Comparison of ENCODE assay signal across 19 cellular contexts in genomic region chr2:176283268-176283667, GRCh38. TPM values are rescaled to one million over a fixed set of nuclear protein-coding genes. Genes with fewer than 3 reads are reported as not detected.
DNase-seq lines count a peak whose midpoint lies in the region; ATAC-seq, FAIRE-seq and TF ChIP-seq lines count a peak whose summit lies in the region.
"Had no signal": no experiment of that assay in that cellular context is flagged by ENCODE, and none has a peak within 500 bp of the region (broad histone marks: within the 10 kb centered on the region; RNA-seq: fewer than 3 reads in every experiment).

No MANE protein-coding gene starts in this region.

- H2AFZ ChIP-seq in GM12878 (ENCODE audit: control insufficient read depth, low read depth, low read length) (no peak overlapping the region), mesenchymal stem cell (ENCODE audit: low read depth, low read length) (no peak overlapping the region)

- H3K18ac ChIP-seq in mesenchymal stem cell (ENCODE audit: low read depth in 1 of 2, low read length in 2 of 2), result no peak overlapping the region

- RAD21 ChIA-PET in GM12878 (lab: Charles Lee; ENCODE audit: unreplicated experiment), result no interaction called here

- WGBS in GM12878 (ENCODE audit: insufficient coverage, insufficient replicate concordance, low lambda C conversion rate, missing lambda C conversion rate), result 55% methylated on average over 1 of the region's 1 CpG
- WGBS in mesenchymal stem cell, result 0% methylated on average over 1 of the region's 1 CpG

- no peak overlapping the region for H3K14ac ChIP-seq in mesenchymal stem cell (ENCODE audit: low read length in 2 of 2)

- H3K4me2 ChIP-seq in GM12878 (ENCODE audit: control insufficient read depth, insufficient read depth) (no peak overlapping the region), mesenchymal stem cell (ENCODE audit: low read length, poor library complexity, severe bottlenecking) (no peak overlapping the region)

- H2BK15ac ChIP-seq in mesenchymal stem cell (ENCODE audit: low read depth, poor library complexity, severe bottlenecking), result no peak overlapping the region

- H3K9me3 ChIP-seq in GM12878 (replicated peaks; ENCODE audit: control insufficient read depth, insufficient read depth, low read length) (no peaks in the 10 kb centered on the region; the same call in 2 of the 3 replicates), mesenchymal stem cell (ENCODE audit: control insufficient read depth, low read length) (no peaks in the 10 kb centered on the region)
- H3K9me3 ChIP-seq: BE2C, gastrocnemius medialis, SJSA1, stomach had no signal

- CTCF ChIA-PET in GM12878 (lab: Yijun Ruan, JAX), result no interaction called here

- peak; percentile 19 for ATAC-seq in GM21576 (IDR thresholded peaks at IDR 0.05; ENCODE audit: unreplicated experiment)
- no peak for ATAC-seq in GM12878
- ATAC-seq in activated CD4-positive, CD25-positive, alpha-beta regulatory T cell treated with anti-CD3 and anti-CD28 coated beads, Interleukin-2, amount 50 U/mL, for 24 hours, result no peak
- no peak for ATAC-seq in HG02571 (IDR thresholded peaks at IDR 0.05; ENCODE audit: unreplicated experiment)
- ATAC-seq: gastrocnemius medialis; HCT116; K562; left colon; natural killer cell treated with Interleukin-12 subunit alpha and Interleukin-12 subunit beta and Interleukin-15 and Interleukin-18, amount 100 ng/mL, for 72 hours had no signal

- no peak overlapping the region for H2BK120ac ChIP-seq in mesenchymal stem cell (ENCODE audit: low read depth, low read length)

- no peak overlapping the region for H2BK12ac ChIP-seq in mesenchymal stem cell (ENCODE audit: low read length in 2 of 2)

- in situ Hi-C loops in GM12878 (cut with MboI), result no loop called here

- peaks cover 10% of the 10 kb centered on the region for H3K79me1 ChIP-seq in mesenchymal stem cell (replicated peaks; ENCODE audit: low read length, poor library complexity, severe bottlenecking)

- no peak for TF ChIP-seq RAD21 in GM12878 (IDR thresholded peaks at IDR 0.05; ENCODE audit: insufficient read depth, low read depth, low read length)

- no peaks in the 10 kb centered on the region for H4K20me1 ChIP-seq in GM12878 (ENCODE audit: control insufficient read depth, insufficient read depth)

- no peak overlapping the region for H4K91ac ChIP-seq in mesenchymal stem cell (ENCODE audit: low read length)

- no peak overlapping the region for H4K8ac ChIP-seq in mesenchymal stem cell (ENCODE audit: low read length)

- H3K79me2 ChIP-seq in GM12878 (ENCODE audit: control insufficient read depth, insufficient read depth, low read length), result peaks cover 17% of the 10 kb centered on the region

- no TSS peak for BruUV-seq in GM12878 (replicated peaks; lab: Mats Ljungman, UMichigan)

- no peak overlapping the region for H3K23ac ChIP-seq in mesenchymal stem cell (ENCODE audit: low read length in 2 of 2)

- TF ChIP-seq EP300 in GM12878 (IDR thresholded peaks at IDR 0.05; ENCODE audit: borderline replicate concordance in 1 of 2, control insufficient read depth in 1 of 2, low read depth in 2 of 2, low read length in 2 of 2), result no peak

- H3K4ac ChIP-seq in mesenchymal stem cell (ENCODE audit: low read depth in 1 of 2, low read length in 2 of 2), result no peak overlapping the region

- H3K4me3 ChIP-seq in GM12878 (no peak overlapping the region), mesenchymal stem cell (ENCODE audit: insufficient read depth in 1 of 2, low read depth in 1 of 2, low read length in 2 of 2) (no peak overlapping the region)
- H3K4me3 ChIP-seq: gastrocnemius medialis, K562, SJSA1, stomach had no signal

- H3K4me1 ChIP-seq in GM12878 (ENCODE audit: control insufficient read depth, insufficient read depth, low read length) (no peaks in the 10 kb centered on the region), mesenchymal stem cell (ENCODE audit: control insufficient read depth, insufficient read depth, low read depth, low read length) (no peaks in the 10 kb centered on the region)

- H3K27ac ChIP-seq in GM12878 (ENCODE audit: control insufficient read depth, insufficient read depth) (peak overlapping the region; percentile 38; the same call in 1 of the 2 replicates), mesenchymal stem cell (ENCODE audit: low read length, poor library complexity, severe bottlenecking) (no peak overlapping the region)
- H3K27ac ChIP-seq: gastrocnemius medialis, SJSA1, stomach had no signal

- H3K9ac ChIP-seq in GM12878 (ENCODE audit: control insufficient read depth, insufficient read depth, low read length) (no peak overlapping the region), mesenchymal stem cell (ENCODE audit: low read length) (no peak overlapping the region)

- no peak for TF ChIP-seq POLR2A in GM12878 (IDR thresholded peaks at IDR 0.05; ENCODE audit: low read depth, low read length)

- H2BK5ac ChIP-seq in mesenchymal stem cell (ENCODE audit: low read depth, low read length, poor library complexity, severe bottlenecking), result no peak overlapping the region

- H3K36me3 ChIP-seq in GM12878 (ENCODE audit: control insufficient read depth in 2 of 2, insufficient read depth in 2 of 2, low read length in 1 of 2) (no peaks in the 10 kb centered on the region; a peak in 1 of 4 replicates), mesenchymal stem cell (ENCODE audit: control insufficient read depth in 1 of 2, insufficient read depth in 2 of 2, low read depth in 1 of 2, low read length in 2 of 2) (no peaks in the 10 kb centered on the region)
- H3K36me3 ChIP-seq: BE2C, gastrocnemius medialis, SJSA1, stomach had no signal

- DNase-seq in M059J (ENCODE audit: low read depth) (peak; percentile 59), GM12878 (ENCODE audit: low read depth, low spot score) (no peak), mesenchymal stem cell (peak; percentile 5), DMS53 treated with DMSO at 0.1 percent for 48 hours (lab: John Stamatoyannopoulos, UW; ENCODE audit: unreplicated experiment) (no peak)
- DNase-seq: activated CD4-positive, CD25-positive, alpha-beta regulatory T cell; BE2C; gastrocnemius medialis; left colon; NCI-H524 treated with DMSO at 0.1 percent for 48 hours; posterior cingulate gyrus; stimulated activated CD4-positive, alpha-beta T cell treated with anti-CD3 and anti-CD28 coated beads, Interleukin-2, amount 100 ng/mL, for 48 hours; stomach had no signal

- no peak for FAIRE-seq in GM12878 (lab: Jason Lieb, UNC)
- FAIRE-seq: K562 had no signal

- H3K27me3 ChIP-seq in GM12878 (replicated peaks in 1 of 2; ENCODE audit: control insufficient read depth in 2 of 2, insufficient read depth in 2 of 2, low read length in 1 of 2) (no peaks in the 10 kb centered on the region), mesenchymal stem cell (ENCODE audit: control insufficient read depth in 1 of 2, insufficient read depth in 1 of 2, low read length in 2 of 2) (no peaks in the 10 kb centered on the region)
- H3K27me3 ChIP-seq: BE2C, gastrocnemius medialis, SJSA1, stomach had no signal

- intact Hi-C loops in GM12878 (cut with micrococcal nuclease; ENCODE audit: unreplicated experiment), result no loop called here

- TF ChIP-seq CTCF in GM12878 (IDR thresholded peaks at IDR 0.05 in 2 of 3, conservative IDR thresholded peaks at IDR 0.05 in 1 of 3; ENCODE audit: control insufficient read depth in 2 of 3, extremely low read depth in 1 of 3, insufficient read depth in 1 of 3, low read depth in 3 of 3, low read length in 3 of 3), result no peak

- no peak overlapping the region for H2AK5ac ChIP-seq in mesenchymal stem cell (ENCODE audit: low read length, severe bottlenecking)

- SMC1A ChIA-PET in GM12878 (lab: Charles Lee; ENCODE audit: uncharacterized antibody, unreplicated experiment), result interaction anchor here (1.2 kb wide), 1 partner anchor 8 kb away, joined by 3 read pairs; no protein-coding TSS in a partner anchor

- POLR2A ChIA-PET in GM12878 (lab: Charles Lee), result interaction anchor here (0.7 kb wide), 1 partner anchor 418 kb away, joined by 3 read pairs; no protein-coding TSS in a partner anchor

TF ChIP-seq in GM12878, 131 proteins besides CTCF, POLR2A, EP300 and RAD21:
- 0 out of 2 replicates have a peak, but pooled peaks have one; percentile 23 for TF ChIP-seq NFIC (IDR thresholded peaks at IDR 0.05; ENCODE audit: low read depth, low read length)
- no peak for TF ChIP-seq MTA3 (IDR thresholded peaks at IDR 0.05; ENCODE audit: borderline replicate concordance, low read length)

RNA-seq across cellular contexts. Expression of gene MTX2, which starts 14.0 kb away (rescaled TPM):
- 29.8 and 36.0 TPM in 2 replicates for total RNA-seq in M059J (2014; rRNA removed; shearing (Covaris generic))
- 11.1 and 12.2 TPM in 2 replicates for total RNA-seq in GM12878 (2013; cell fraction: nucleolus; rRNA removed)
- 52.5 and 65.9 TPM in 2 replicates for total RNA-seq in GM12878 (2014; rRNA removed)
- total RNA-seq in GM12878 (2014; rRNA removed; fragmentation: Illumina TruSeq; extraction: Trizol), result 34.8 and 36.7 TPM in 2 replicates
- total RNA-seq in GM12878 (2021), result 26.8 and 29.0 TPM in 2 replicates
- 19.8 TPM for polyA plus RNA-seq in GM12878 (2011; ENCODE audit: low read depth)
- polyA plus RNA-seq in GM12878 (2011; rRNA removed), result 61.2 and 88.5 TPM in 2 replicates
- polyA plus RNA-seq in GM12878 (2011; cell fraction: cytosol; rRNA removed), result 25.4 and 28.2 TPM in 2 replicates
- polyA plus RNA-seq in GM12878 (2011; cell fraction: nucleus; rRNA removed), result 25.1 and 32.8 TPM in 2 replicates
- 27.5 and 36.5 TPM in 2 replicates for polyA plus RNA-seq in GM12878 (2012)
- polyA plus RNA-seq in GM12878 (2014; fragmentation: Illumina TruSeq; extraction: Trizol), result 63.4 and 68.1 TPM in 2 replicates
- polyA plus RNA-seq in GM12878 (2014; fragmentation: Nextera tagmentation; extraction: Ambion mirVana), result 10 to 100 TPM; 15.7 to 36.8 TPM
- polyA plus RNA-seq in GM12878 (2014; rRNA removed), result 44.8 and 48.7 TPM in 2 replicates
- polyA plus RNA-seq in GM12878 (2016; fragmentation: Nextera tagmentation; extraction: Ambion mirVana), result 10 to 100 TPM; 64.8 to 78.1 TPM
- polyA minus RNA-seq in GM12878 (2011; rRNA and poly(A)+ RNA removed), result 22.2 and 29.7 TPM in 2 replicates
- polyA minus RNA-seq in GM12878 (2011; cell fraction: cytosol; rRNA and poly(A)+ RNA removed), result 8.7 and 10.7 TPM in 2 replicates
- polyA minus RNA-seq in GM12878 (2011; cell fraction: nucleus; rRNA and poly(A)+ RNA removed), result 13.5 and 21.1 TPM in 2 replicates
- 26.0 TPM for polyA plus RNA-seq in mesenchymal stem cell (2013, experiment 1 of 2)
- polyA plus RNA-seq in mesenchymal stem cell (2013, experiment 2 of 2), result 29.1 TPM

Comparison
In these comparisons a context has a peak if more than half of its experiments do, and no peak if none do; other contexts are left out.
1. DNase-seq: peak in M059J (single experiment) and mesenchymal stem cell (single experiment); none in GM12878 (single experiment) and DMS53 treated with DMSO at 0.1 percent for 48 hours (single experiment).